17 cellular contexts compared by ENCODE assay signal in the genomic region with DNA sequence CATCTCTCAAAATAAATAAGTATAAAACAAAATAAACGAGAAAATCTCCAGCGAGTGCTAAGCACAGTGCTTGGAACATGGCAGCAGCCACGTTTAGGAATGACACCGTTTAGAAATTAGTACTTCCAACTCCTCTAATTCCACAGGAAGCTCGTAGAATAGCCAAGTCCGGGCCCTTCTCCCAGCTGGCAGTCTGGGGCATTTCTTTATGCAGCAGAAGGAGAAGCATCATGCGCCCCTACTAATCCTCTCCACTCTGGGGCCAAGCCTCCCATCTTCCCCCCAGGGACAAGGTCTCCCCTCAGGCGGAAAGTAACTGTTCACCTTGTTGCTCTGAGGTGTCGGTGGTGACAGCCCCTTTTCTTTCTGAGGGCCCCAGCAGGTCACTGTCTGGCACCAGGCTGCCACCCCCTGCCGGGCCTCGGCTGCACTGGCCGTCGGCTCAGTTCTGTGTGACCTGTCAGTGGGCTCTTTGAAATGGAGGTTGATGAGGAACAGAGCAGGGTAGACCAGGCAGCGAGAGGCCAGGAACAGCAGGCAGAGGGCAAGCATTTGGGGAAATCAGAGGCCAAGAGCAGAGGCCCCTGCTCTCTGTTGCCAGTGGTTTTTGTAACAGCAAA.
A peak's percentile ranks its signal among the peaks of the same experiment; 100 is the strongest.
DNase-seq lines count a peak whose midpoint lies in the region; ATAC-seq and TF ChIP-seq lines count a peak whose summit lies in the region.
"Had no signal": no experiment of that assay in that cellular context is flagged by ENCODE, and none has a peak within 500 bp of the region (broad histone marks: within the 10 kb centered on the region; RNA-seq: fewer than 3 reads in every experiment).

No MANE protein-coding gene starts in this region.

- no peaks in the 10 kb centered on the region for H3K79me1 ChIP-seq in mesenchymal stem cell (replicated peaks; ENCODE audit: low read length, poor library complexity, severe bottlenecking)

- H2BK5ac ChIP-seq in mesenchymal stem cell (ENCODE audit: low read depth, low read length, poor library complexity, severe bottlenecking), result no peak overlapping the region

- no peak overlapping the region for H4K91ac ChIP-seq in mesenchymal stem cell (ENCODE audit: low read length)

- H3K36me3 Mint-ChIP-seq in stimulated activated effector memory CD8-positive, alpha-beta T cell treated with anti-CD3 and anti-CD28 coated beads, Interleukin-12 subunit alpha, Interleukin-12 subunit beta, amount 100 ng/mL, for 72 hours, result no peaks in the 10 kb centered on the region
- H3K36me3 Mint-ChIP-seq: activated naive CD4-positive, alpha-beta T cell treated with anti-CD3 and anti-CD28 coated beads, Interleukin-2, amount 10 ng/mL, durations not matched to agents 7 days and 5 days; CD4-positive, CD25-positive, alpha-beta regulatory T cell had no signal

- peak; percentile 8 for DNase-seq in Ammon's horn (ENCODE audit: low spot score)
- DNase-seq in mesenchymal stem cell, result no peak
- no peak for DNase-seq in mucosa of gallbladder (ENCODE audit: low spot score)
- no peak for DNase-seq in foreskin fibroblast
- no peak for DNase-seq in stimulated activated effector memory CD8-positive, alpha-beta T cell treated with anti-CD3 and anti-CD28 coated beads, Interleukin-12 subunit alpha, Interleukin-12 subunit beta, amount 100 ng/mL, for 72 hours (ENCODE audit: low spot score in 2 of 2)
- DNase-seq: ACHN; activated CD4-positive, alpha-beta T cell treated with anti-CD3 and anti-CD28 coated beads, Interleukin-2, amount 50 U/mL, for 1 hour; activated naive CD4-positive, alpha-beta T cell treated with anti-CD3 and anti-CD28 coated beads, Interleukin-2, amount 10 ng/mL, durations not matched to agents 7 days and 5 days; CD4-positive, CD25-positive, alpha-beta regulatory T cell; colonic mucosa; DND-41; gastrocnemius medialis; NCI-H2081 treated with DMSO at 0.1 percent for 48 hours; PC-9 had no signal

- no peak overlapping the region for H2AK5ac ChIP-seq in mesenchymal stem cell (ENCODE audit: low read length, severe bottlenecking)

- no peak overlapping the region for H3K4ac ChIP-seq in mesenchymal stem cell (ENCODE audit: low read depth in 1 of 2, low read length in 2 of 2)

- no peak overlapping the region for H2AFZ ChIP-seq in mesenchymal stem cell (ENCODE audit: low read depth, low read length)
- H2AFZ ChIP-seq: PC-9 had no signal

- no peak overlapping the region for H3K4me2 ChIP-seq in mesenchymal stem cell (ENCODE audit: low read length, poor library complexity, severe bottlenecking)
- H3K4me2 ChIP-seq: PC-9 had no signal

- H3K4me3 ChIP-seq in HUES6 (ENCODE audit: low read depth, low read length) (no peak overlapping the region), gastroesophageal sphincter (no peak overlapping the region), mesenchymal stem cell (ENCODE audit: insufficient read depth in 1 of 2, low read depth in 1 of 2, low read length in 2 of 2) (peak overlapping the region in 1 of 2 experiments; percentile 29), foreskin fibroblast (ENCODE audit: low read depth in 1 of 2, low read length in 2 of 2) (no peak overlapping the region)
- H3K4me3 ChIP-seq: colonic mucosa, gastrocnemius medialis, PC-9 had no signal

- 48 to 51% methylated on average over 7 to 8 of the region's 14 CpGs for WGBS in gastroesophageal sphincter (ENCODE audit: low coverage in 1 of 2), 2 donors
- 29% methylated on average over 14 of the region's 14 CpGs for WGBS in mesenchymal stem cell

- no peaks in the 10 kb centered on the region for H3K9me3 Mint-ChIP-seq in stimulated activated effector memory CD8-positive, alpha-beta T cell treated with anti-CD3 and anti-CD28 coated beads, Interleukin-12 subunit alpha, Interleukin-12 subunit beta, amount 100 ng/mL, for 72 hours
- H3K9me3 Mint-ChIP-seq: activated naive CD4-positive, alpha-beta T cell treated with anti-CD3 and anti-CD28 coated beads, Interleukin-2, amount 10 ng/mL, durations not matched to agents 7 days and 5 days had no signal

- ATAC-seq in gastroesophageal sphincter (peak; percentile 29), GM21447 (IDR thresholded peaks at IDR 0.05; ENCODE audit: unreplicated experiment) (no peak)
- ATAC-seq in stimulated activated effector memory CD8-positive, alpha-beta T cell treated with anti-CD3 and anti-CD28 coated beads, Interleukin-12 subunit alpha, Interleukin-12 subunit beta, amount 100 ng/mL, for 72 hours, result no peak
- ATAC-seq: gastrocnemius medialis had no signal

- H3K27me3 ChIP-seq in HUES6 (ENCODE audit: control insufficient read depth, insufficient read depth, low read length), result no peaks in the 10 kb centered on the region
- H3K27me3 ChIP-seq in gastroesophageal sphincter, result no peaks in the 10 kb centered on the region
- H3K27me3 ChIP-seq in mesenchymal stem cell (ENCODE audit: control insufficient read depth in 1 of 2, insufficient read depth in 1 of 2, low read length in 2 of 2), result peaks cover 0 to 32% of the 10 kb centered on the region in 2 experiments
- H3K27me3 ChIP-seq: colonic mucosa, gastrocnemius medialis had no signal

- H3K9ac ChIP-seq in HUES6 (ENCODE audit: low read length), result peak overlapping the region; percentile 0
- H3K9ac ChIP-seq in mesenchymal stem cell (ENCODE audit: low read length), result no peak overlapping the region

- H3K9me3 ChIP-seq in HUES6 (ENCODE audit: control insufficient read depth, insufficient read depth, low read depth, low read length) (no peaks in the 10 kb centered on the region), gastroesophageal sphincter (no peaks in the 10 kb centered on the region), mesenchymal stem cell (ENCODE audit: control insufficient read depth, low read length) (no peaks in the 10 kb centered on the region)
- H3K9me3 ChIP-seq: colonic mucosa, gastrocnemius medialis had no signal

- H3K4me1 Mint-ChIP-seq in stimulated activated effector memory CD8-positive, alpha-beta T cell treated with anti-CD3 and anti-CD28 coated beads, Interleukin-12 subunit alpha, Interleukin-12 subunit beta, amount 100 ng/mL, for 72 hours, result no peaks in the 10 kb centered on the region
- H3K4me1 Mint-ChIP-seq: activated naive CD4-positive, alpha-beta T cell treated with anti-CD3 and anti-CD28 coated beads, Interleukin-2, amount 10 ng/mL, durations not matched to agents 7 days and 5 days; CD4-positive, CD25-positive, alpha-beta regulatory T cell had no signal

- no peak overlapping the region for H3K4me3 Mint-ChIP-seq in stimulated activated effector memory CD8-positive, alpha-beta T cell treated with anti-CD3 and anti-CD28 coated beads, Interleukin-12 subunit alpha, Interleukin-12 subunit beta, amount 100 ng/mL, for 72 hours
- H3K4me3 Mint-ChIP-seq: activated naive CD4-positive, alpha-beta T cell treated with anti-CD3 and anti-CD28 coated beads, Interleukin-2, amount 10 ng/mL, durations not matched to agents 7 days and 5 days; CD4-positive, CD25-positive, alpha-beta regulatory T cell had no signal

- H3K36me3 ChIP-seq in HUES6 (ENCODE audit: control insufficient read depth, insufficient read depth, low read length) (no peaks in the 10 kb centered on the region), gastroesophageal sphincter (no peaks in the 10 kb centered on the region), mesenchymal stem cell (ENCODE audit: control insufficient read depth in 1 of 2, insufficient read depth in 2 of 2, low read depth in 1 of 2, low read length in 2 of 2) (peaks cover 0 to 21% of the 10 kb centered on the region in 2 experiments)
- H3K36me3 ChIP-seq: colonic mucosa, gastrocnemius medialis had no signal

- peaks cover 23% of the 10 kb centered on the region for H3K4me1 ChIP-seq in HUES6 (ENCODE audit: control insufficient read depth, insufficient read depth, low read length)
- H3K4me1 ChIP-seq in gastroesophageal sphincter, result peaks cover 0 to 22% (median 0%) of the 10 kb centered on the region in 3 donors
- H3K4me1 ChIP-seq in mesenchymal stem cell (ENCODE audit: control insufficient read depth, insufficient read depth, low read depth, low read length), result peaks cover 12% of the 10 kb centered on the region
- H3K4me1 ChIP-seq: colonic mucosa, gastrocnemius medialis had no signal

- H2BK12ac ChIP-seq in mesenchymal stem cell (ENCODE audit: low read length in 2 of 2), result no peak overlapping the region

- H3K14ac ChIP-seq in mesenchymal stem cell (ENCODE audit: low read length in 2 of 2), result no peak overlapping the region

- no peak overlapping the region for H2BK120ac ChIP-seq in mesenchymal stem cell (ENCODE audit: low read depth, low read length)

- H3K23ac ChIP-seq in mesenchymal stem cell (ENCODE audit: low read length in 2 of 2), result no peak overlapping the region

- H2BK15ac ChIP-seq in mesenchymal stem cell (ENCODE audit: low read depth, poor library complexity, severe bottlenecking), result no peak overlapping the region

- TF ChIP-seq POLR2A in gastroesophageal sphincter (IDR thresholded peaks at IDR 0.05), result no peak

- TF ChIP-seq CTCF in gastroesophageal sphincter (IDR thresholded peaks at IDR 0.05) (no peak), foreskin fibroblast (IDR thresholded peaks at IDR 0.05; ENCODE audit: low read depth, low read length) (no peak)

- H4K8ac ChIP-seq in mesenchymal stem cell (ENCODE audit: low read length), result no peak overlapping the region

- TF ChIP-seq EP300 in gastroesophageal sphincter (IDR thresholded peaks at IDR 0.05), result no peak

- H3K18ac ChIP-seq in mesenchymal stem cell (ENCODE audit: low read depth in 1 of 2, low read length in 2 of 2), result no peak overlapping the region

- H3K27ac ChIP-seq in HUES6 (ENCODE audit: low read depth, low read length) (peak overlapping the region; percentile 7; the same call in 1 of the 2 replicates), gastroesophageal sphincter (peak overlapping the region in 3 of 4 donors; percentile 12 to 73 (median 59)), mesenchymal stem cell (ENCODE audit: low read length, poor library complexity, severe bottlenecking) (peak overlapping the region; percentile 16)
- H3K27ac ChIP-seq: colonic mucosa, gastrocnemius medialis, PC-9 had no signal

- no peak overlapping the region for H3K27ac Mint-ChIP-seq in stimulated activated effector memory CD8-positive, alpha-beta T cell treated with anti-CD3 and anti-CD28 coated beads, Interleukin-12 subunit alpha, Interleukin-12 subunit beta, amount 100 ng/mL, for 72 hours
- H3K27ac Mint-ChIP-seq: activated naive CD4-positive, alpha-beta T cell treated with anti-CD3 and anti-CD28 coated beads, Interleukin-2, amount 10 ng/mL, durations not matched to agents 7 days and 5 days; CD4-positive, CD25-positive, alpha-beta regulatory T cell had no signal

Comparison
In these comparisons a context has a peak if more than half of its experiments do, and no peak if none do; other contexts are left out.
1. H3K27ac ChIP-seq: peak in every context shown above with its lines; median percentile 59 in gastroesophageal sphincter; 16 in mesenchymal stem cell; 7 in HUES6.